In genomic region chr4:41179086-41179374, GRCh38 we compare ENCODE assay signal across 19 cellular contexts. TPM values are rescaled to one million over a fixed set of nuclear protein-coding genes. Genes with fewer than 3 reads are reported as not detected.
DNase-seq lines count a peak whose midpoint lies in the region; ATAC-seq, FAIRE-seq and TF ChIP-seq lines count a peak whose summit lies in the region.
"Had no signal": no experiment of that assay in that cellular context is flagged by ENCODE, and none has a peak within 500 bp of the region (broad histone marks: within the 10 kb centered on the region; RNA-seq: fewer than 3 reads in every experiment).

No MANE protein-coding gene starts in this region.

- H3K36me3 ChIP-seq in MM.1S (replicated peaks; ENCODE audit: insufficient read depth, low read length) = no peaks in the 10 kb centered on the region
- H3K36me3 ChIP-seq: lower lobe of right lung had no signal

- H3K79me2 ChIP-seq in MM.1S (ENCODE audit: low read length) = no peaks in the 10 kb centered on the region

- peaks cover 51% of the 10 kb centered on the region for H3K4me1 Mint-ChIP-seq in nephron
- H3K4me1 Mint-ChIP-seq: CD14-positive monocyte had no signal

- no peaks in the 10 kb centered on the region for H3F3A ChIP-seq in MM.1S (ENCODE audit: insufficient read depth, low read length)

- H3K9me3 ChIP-seq in MM.1S (replicated peaks; ENCODE audit: insufficient read depth, low read length) = no peaks in the 10 kb centered on the region
- H3K9me3 ChIP-seq: lower lobe of right lung had no signal

- peak overlapping the region in 1 of 3 experiments; percentile 28 for H3K4me3 Mint-ChIP-seq in nephron
- H3K4me3 Mint-ChIP-seq: activated naive CD8-positive, alpha-beta T cell; CD14-positive monocyte; effector memory CD8-positive, alpha-beta T cell had no signal

- TF ChIP-seq CTCF in nephron (IDR thresholded peaks at IDR 0.05; ENCODE audit: unreplicated experiment in 3 of 3) (no peak), MM.1S (IDR thresholded peaks at IDR 0.05; ENCODE audit: low read length) (no peak)

- no peaks in the 10 kb centered on the region for H3K27me3 ChIP-seq in MM.1S (replicated peaks; ENCODE audit: insufficient read depth, low read length)
- H3K27me3 ChIP-seq: tibial nerve had no signal

- FAIRE-seq in endometrium (lab: Jason Lieb, UNC) = peak; percentile 35
- peak; percentile 58 for FAIRE-seq in urothelium cell line (lab: Jason Lieb, UNC)

- peak overlapping the region; percentile 71 to 95 (median 81) for H3K27ac Mint-ChIP-seq in nephron
- H3K27ac Mint-ChIP-seq: activated naive CD8-positive, alpha-beta T cell; effector memory CD8-positive, alpha-beta T cell had no signal

- no peaks in the 10 kb centered on the region for H3K9me2 ChIP-seq in MM.1S (replicated peaks; ENCODE audit: insufficient read depth, low read length)

- no peaks in the 10 kb centered on the region for H3K27me3 Mint-ChIP-seq in nephron (ENCODE audit: low read depth)

- no peak overlapping the region for H3K27ac ChIP-seq in MM.1S (ENCODE audit: low read length)
- H3K27ac ChIP-seq: lower lobe of right lung had no signal

- no peak overlapping the region for H3K4me3 ChIP-seq in MM.1S (ENCODE audit: low read length)
- H3K4me3 ChIP-seq: lower lobe of right lung, tibial nerve had no signal

- H3K36me3 Mint-ChIP-seq in nephron (ENCODE audit: low read depth) = peaks cover 3% of the 10 kb centered on the region
- H3K36me3 Mint-ChIP-seq: activated naive CD8-positive, alpha-beta T cell; CD14-positive monocyte had no signal

- DNase-seq in Right ventricle myocardium inferior (ENCODE audit: missing footprints) = no peak
- DNase-seq in cardiac septum (ENCODE audit: low spot score) = no peak
- no peak for DNase-seq in urothelium cell line (ENCODE audit: low spot score)
- no peak for DNase-seq in DMS79 treated with DMSO at 0.1 percent for 48 hours (lab: John Stamatoyannopoulos, UW)
- no peak for DNase-seq in MM.1S
- DNase-seq in GOT3 (lab: John Stamatoyannopoulos, UW) = no peak
- DNase-seq: activated CD4-positive, alpha-beta T cell treated with anti-CD3 and anti-CD28 coated beads, Interleukin-2, amount 50 U/mL, for 48 hours; activated T-cell treated with anti-CD3 and anti-CD28 coated beads, Interleukin-2, amount 50 U/mL, for 1 hour; central memory CD4-positive, alpha-beta T cell; DMS79; effector memory CD8-positive, alpha-beta T cell; lower lobe of right lung; MV-4-11; stimulated activated CD4-positive, alpha-beta T cell treated with anti-CD3 and anti-CD28 coated beads, Interleukin-2, amount 100 ng/mL, for 48 hours had no signal

- no peak overlapping the region for H2AFZ ChIP-seq in MM.1S (ENCODE audit: low read length)

- peaks cover 8% of the 10 kb centered on the region for H3K9me3 Mint-ChIP-seq in nephron
- H3K9me3 Mint-ChIP-seq: effector memory CD8-positive, alpha-beta T cell had no signal

- intact Hi-C loops in Right ventricle myocardium inferior (cut with DNase I) (no loop called here), cardiac septum (cut with DNase I) (no loop called here)

- no peaks in the 10 kb centered on the region for H4K20me1 ChIP-seq in MM.1S (ENCODE audit: insufficient read depth, low read length)

- no peak overlapping the region for H3K9ac ChIP-seq in MM.1S (ENCODE audit: low read length)

- H3K4me2 ChIP-seq in MM.1S (ENCODE audit: low read depth, low read length) = no peak overlapping the region

- ATAC-seq in Right ventricle myocardium inferior = peak; percentile 7
- ATAC-seq: effector memory CD8-positive, alpha-beta T cell had no signal

- H3K4me1 ChIP-seq in MM.1S (ENCODE audit: low read length) = no peaks in the 10 kb centered on the region

RNA-seq across cellular contexts. Expression of gene APBB2, which starts 35.3 kb away (rescaled TPM):
- total RNA-seq in Right ventricle myocardium inferior = 23.8 TPM
- total RNA-seq in cardiac septum = 35.2 TPM
